ENCODE assay signal across 8 cellular contexts in the genomic region with DNA sequence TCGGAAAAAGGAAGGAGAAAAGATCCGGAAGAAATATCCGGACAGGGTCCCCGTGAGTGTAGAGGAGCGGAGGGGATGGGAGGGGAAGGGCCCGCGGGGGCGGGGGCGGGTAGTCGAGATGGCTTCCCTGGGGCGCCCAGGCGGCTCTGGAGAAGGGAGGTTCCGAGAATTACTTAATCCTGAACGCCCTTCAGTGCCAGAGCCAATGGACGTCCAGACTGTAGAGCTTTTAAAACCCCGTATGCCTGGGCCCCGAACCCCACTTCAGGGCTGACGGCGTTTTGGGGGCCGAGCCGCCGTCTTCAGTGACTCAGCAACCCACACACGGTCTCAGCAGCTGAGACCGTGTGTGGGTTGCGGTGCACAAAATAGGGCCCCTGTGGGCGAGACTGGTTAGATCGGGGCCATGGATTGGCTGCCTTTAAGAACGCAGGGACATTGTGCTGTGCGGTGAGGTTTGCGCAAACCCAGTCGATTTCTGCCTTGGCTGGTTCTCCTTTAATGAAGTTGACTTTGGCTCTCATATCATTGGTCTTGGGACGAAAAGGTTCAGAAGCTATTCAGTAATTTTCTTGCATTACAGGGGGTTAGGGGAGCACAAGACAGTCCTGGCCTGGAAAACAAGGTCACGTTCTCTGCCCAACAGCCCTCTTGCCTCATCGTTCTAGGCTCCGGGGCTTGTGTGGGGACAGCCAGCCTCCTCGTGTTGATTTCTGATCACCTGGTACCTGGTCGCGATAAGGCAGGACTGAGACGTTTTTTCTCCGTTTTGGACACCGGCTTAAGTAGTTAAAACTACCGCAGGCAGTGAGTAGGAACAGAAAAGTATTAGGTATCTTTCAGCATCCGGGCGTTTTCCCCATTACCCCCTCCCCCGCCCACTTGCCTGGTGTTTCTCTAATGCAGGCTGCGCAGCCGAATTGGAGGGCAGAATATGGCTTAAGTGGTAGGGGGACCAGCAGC. TPM values are rescaled to one million over a fixed set of nuclear protein-coding genes. Genes with fewer than 3 reads are reported as not detected.
DNase-seq lines count a peak whose midpoint lies in the region; ATAC-seq, FAIRE-seq and TF ChIP-seq lines count a peak whose summit lies in the region.

No MANE protein-coding gene starts in this region.

- peak overlapping the region; percentile 84 for H3K27ac ChIP-seq in naive thymus-derived CD4-positive, alpha-beta T cell (ENCODE audit: low read depth, low read length)

- peaks cover 0 to 5% (median 0%) of the 10 kb centered on the region in 3 experiments for H3K36me3 ChIP-seq in naive thymus-derived CD4-positive, alpha-beta T cell (ENCODE audit: control insufficient read depth in 2 of 3, insufficient read depth in 3 of 3, low read length in 3 of 3)

- intact Hi-C loops in activated T-helper 1 cell treated with anti-CD3 and anti-CD28 coated beads, Interleukin-12 subunit alpha, Interleukin-12 subunit beta, Interleukin-2, Interleukin-4 antibody, amounts not matched to agents 30 ng/mL and 10 ng/mL and 1 ng/mL, durations not matched to agents 14 hours and 24 hours and 36 hours (cut with micrococcal nuclease): loop anchor here (1.0 to 10.0 kb wide), 9 partner anchors 61 to 1189 kb away; a partner anchor contains a TSS
- intact Hi-C loops in naive thymus-derived CD4-positive, alpha-beta T cell (cut with micrococcal nuclease): loop anchor here (2.0 to 10.0 kb wide), 11 partner anchors 151 to 1971 kb away; a partner anchor contains a TSS

- peak; percentile 16 for DNase-seq in SHP77 (lab: John Stamatoyannopoulos, UW)
- no peak for DNase-seq in SHP77 treated with DMSO at 0.1 percent for 48 hours (lab: John Stamatoyannopoulos, UW)
- peak; percentile 69 for DNase-seq in RCC 7860 (ENCODE audit: low spot score)
- DNase-seq in activated T-helper 1 cell treated with anti-CD3 and anti-CD28 coated beads, Interleukin-12 subunit alpha, Interleukin-12 subunit beta, Interleukin-2, Interleukin-4 antibody, amounts not matched to agents 30 ng/mL and 10 ng/mL and 1 ng/mL, durations not matched to agents 14 hours and 24 hours and 36 hours (ENCODE audit: low spot score): peak; percentile 48
- DNase-seq in fibroblast of mammary gland (ENCODE audit: low read depth): peak; percentile 91
- DNase-seq in naive thymus-derived CD4-positive, alpha-beta T cell: peak; percentile 53 to 78 (median 63)
- DNase-seq in stimulated activated CD8-positive, alpha-beta memory T cell treated with anti-CD3 and anti-CD28 coated beads, Interleukin-7, amount 100 ng/mL, for 48 hours (ENCODE audit: extremely low read depth in 1 of 2, low read depth in 1 of 2): peak; percentile 71 to 87

- CTCF ChIA-PET in naive thymus-derived CD4-positive, alpha-beta T cell (lab: Charles Lee): interaction anchor here (0.6 to 1.1 kb wide), 2 partner anchors 12 to 60 kb away, joined by 3 read pairs; no protein-coding TSS in a partner anchor

- TF ChIP-seq CTCF in fibroblast of mammary gland (conservative IDR thresholded peaks at IDR 0.05; ENCODE audit: control insufficient read depth, insufficient read depth, low read depth, low read length): no peak

- peaks cover 12 to 22% of the 10 kb centered on the region in 2 donors for H3K4me1 ChIP-seq in naive thymus-derived CD4-positive, alpha-beta T cell (ENCODE audit: control insufficient read depth in 2 of 2, insufficient read depth in 2 of 2, low read length in 2 of 2)

- peak; percentile 33 for ATAC-seq in HG03196 (IDR thresholded peaks at IDR 0.05; ENCODE audit: unreplicated experiment)
- peak; percentile 74 for ATAC-seq in naive thymus-derived CD4-positive, alpha-beta T cell

- no peaks in the 10 kb centered on the region for H3K36me3 Mint-ChIP-seq in activated T-helper 1 cell treated with anti-CD3 and anti-CD28 coated beads, Interleukin-12 subunit alpha, Interleukin-12 subunit beta, Interleukin-2, Interleukin-4 antibody, amounts not matched to agents 30 ng/mL and 10 ng/mL and 1 ng/mL, durations not matched to agents 14 hours and 24 hours and 36 hours (ENCODE audit: low read depth)
- no peaks in the 10 kb centered on the region for H3K36me3 Mint-ChIP-seq in naive thymus-derived CD4-positive, alpha-beta T cell

- H3K27me3 ChIP-seq in naive thymus-derived CD4-positive, alpha-beta T cell (ENCODE audit: control insufficient read depth in 2 of 2, insufficient read depth in 2 of 2, low read length in 2 of 2): no peaks in the 10 kb centered on the region

- no peak for FAIRE-seq in RCC 7860 (lab: Jason Lieb, UNC)

- H3K27ac Mint-ChIP-seq in activated T-helper 1 cell treated with anti-CD3 and anti-CD28 coated beads, Interleukin-12 subunit alpha, Interleukin-12 subunit beta, Interleukin-2, Interleukin-4 antibody, amounts not matched to agents 30 ng/mL and 10 ng/mL and 1 ng/mL, durations not matched to agents 14 hours and 24 hours and 36 hours: peak overlapping the region; percentile 77
- peak overlapping the region; percentile 91 to 99 (median 96) for H3K27ac Mint-ChIP-seq in naive thymus-derived CD4-positive, alpha-beta T cell

- peaks cover 32% of the 10 kb centered on the region for H3K4me1 Mint-ChIP-seq in activated T-helper 1 cell treated with anti-CD3 and anti-CD28 coated beads, Interleukin-12 subunit alpha, Interleukin-12 subunit beta, Interleukin-2, Interleukin-4 antibody, amounts not matched to agents 30 ng/mL and 10 ng/mL and 1 ng/mL, durations not matched to agents 14 hours and 24 hours and 36 hours (ENCODE audit: low read depth)
- H3K4me1 Mint-ChIP-seq in naive thymus-derived CD4-positive, alpha-beta T cell: peaks cover 14 to 31% (median 25%) of the 10 kb centered on the region in 7 donors

- no peaks in the 10 kb centered on the region for H3K9me3 ChIP-seq in naive thymus-derived CD4-positive, alpha-beta T cell (ENCODE audit: control insufficient read depth in 2 of 3, low read length in 3 of 3)

- peaks cover 16% of the 10 kb centered on the region for H3K27me3 Mint-ChIP-seq in activated T-helper 1 cell treated with anti-CD3 and anti-CD28 coated beads, Interleukin-12 subunit alpha, Interleukin-12 subunit beta, Interleukin-2, Interleukin-4 antibody, amounts not matched to agents 30 ng/mL and 10 ng/mL and 1 ng/mL, durations not matched to agents 14 hours and 24 hours and 36 hours (ENCODE audit: insufficient read depth)
- peaks cover 0 to 30% (median 0%) of the 10 kb centered on the region in 5 donors for H3K27me3 Mint-ChIP-seq in naive thymus-derived CD4-positive, alpha-beta T cell

- POLR2A ChIA-PET in naive thymus-derived CD4-positive, alpha-beta T cell (lab: Charles Lee): interaction anchor here (1.0 to 2.8 kb wide), 6 partner anchors 152 to 958 kb away, joined by 3 to 13 read pairs (median 6); a partner anchor contains a TSS

- peak overlapping the region; percentile 84 for H3K4me3 Mint-ChIP-seq in activated T-helper 1 cell treated with anti-CD3 and anti-CD28 coated beads, Interleukin-12 subunit alpha, Interleukin-12 subunit beta, Interleukin-2, Interleukin-4 antibody, amounts not matched to agents 30 ng/mL and 10 ng/mL and 1 ng/mL, durations not matched to agents 14 hours and 24 hours and 36 hours
- H3K4me3 Mint-ChIP-seq in naive thymus-derived CD4-positive, alpha-beta T cell: peak overlapping the region; percentile 94 to 98 (median 96)

- H3K4me3 ChIP-seq in fibroblast of mammary gland (ENCODE audit: control insufficient read depth, low read depth, low read length): peak overlapping the region; percentile 83
- peak overlapping the region; percentile 91 for H3K4me3 ChIP-seq in naive thymus-derived CD4-positive, alpha-beta T cell (ENCODE audit: low read length)

- H3K9me3 Mint-ChIP-seq in activated T-helper 1 cell treated with anti-CD3 and anti-CD28 coated beads, Interleukin-12 subunit alpha, Interleukin-12 subunit beta, Interleukin-2, Interleukin-4 antibody, amounts not matched to agents 30 ng/mL and 10 ng/mL and 1 ng/mL, durations not matched to agents 14 hours and 24 hours and 36 hours: no peaks in the 10 kb centered on the region
- peaks cover 0 to 4% (median 0%) of the 10 kb centered on the region in 11 donors for H3K9me3 Mint-ChIP-seq in naive thymus-derived CD4-positive, alpha-beta T cell

RNA-seq across cellular contexts. Expression of a gene that starts 0.8 kb away (rescaled TPM):
- 5.0 and 6.6 TPM in 2 replicates for total RNA-seq in activated T-helper 1 cell treated with anti-CD3 and anti-CD28 coated beads, Interleukin-12 subunit alpha, Interleukin-12 subunit beta, Interleukin-2, Interleukin-4 antibody, amounts not matched to agents 30 ng/mL and 10 ng/mL and 1 ng/mL, durations not matched to agents 14 hours and 24 hours and 36 hours
- total RNA-seq in naive thymus-derived CD4-positive, alpha-beta T cell: 100 to 1,000 TPM in 2 of 5 experiments, 10 to 100 TPM in 2, 1 to 10 TPM in 1; 3.7 to 165 (median 29.4) TPM
- polyA plus RNA-seq in naive thymus-derived CD4-positive, alpha-beta T cell: 10 to 100 TPM; 14.7 to 14.9 TPM

RNA-seq across cellular contexts. Expression of a gene that starts 34.6 kb away (rescaled TPM):
- total RNA-seq in activated T-helper 1 cell treated with anti-CD3 and anti-CD28 coated beads, Interleukin-12 subunit alpha, Interleukin-12 subunit beta, Interleukin-2, Interleukin-4 antibody, amounts not matched to agents 30 ng/mL and 10 ng/mL and 1 ng/mL, durations not matched to agents 14 hours and 24 hours and 36 hours: not detected in 2 replicates
- total RNA-seq in naive thymus-derived CD4-positive, alpha-beta T cell: under 1 TPM in 1 of 5 experiments, not detected in 4; 0.47 TPM
- not detected for polyA plus RNA-seq in naive thymus-derived CD4-positive, alpha-beta T cell

RNA-seq across cellular contexts. Expression of a gene that starts 41.5 kb away (rescaled TPM):
- total RNA-seq in activated T-helper 1 cell treated with anti-CD3 and anti-CD28 coated beads, Interleukin-12 subunit alpha, Interleukin-12 subunit beta, Interleukin-2, Interleukin-4 antibody, amounts not matched to agents 30 ng/mL and 10 ng/mL and 1 ng/mL, durations not matched to agents 14 hours and 24 hours and 36 hours: not detected in 2 replicates
- total RNA-seq in naive thymus-derived CD4-positive, alpha-beta T cell: 1 to 10 TPM in 2 of 5 experiments, not detected in 3; 3.1 to 4.0 TPM
- polyA plus RNA-seq in naive thymus-derived CD4-positive, alpha-beta T cell: not detected
